ENCODE assay signal across 2 cellular contexts in genomic region chr19:43694553-43694952, GRCh38.
TF ChIP-seq lines count a peak whose summit lies in the region.

No MANE protein-coding gene starts in this region.

TF ChIP-seq in A549, 52 proteins besides CTCF, POLR2A, EP300 and RAD21:
- TF ChIP-seq FOXS1 (CRISPR knock-in tag; IDR thresholded peaks at IDR 0.05) (no peak), REST (IDR thresholded peaks at IDR 0.05) (no peak), MAX (IDR thresholded peaks at IDR 0.05) (no peak), CBX8 (IDR thresholded peaks at IDR 0.05) (no peak), FOSB (CRISPR knock-in tag; IDR thresholded peaks at IDR 0.05) (no peak)

TF ChIP-seq in H1, 55 proteins besides CTCF, POLR2A, EP300 and RAD21:
- TF ChIP-seq BACH1 (IDR thresholded peaks at IDR 0.05; ENCODE audit: low read length) (no peak), CTBP2 (IDR thresholded peaks at IDR 0.05; ENCODE audit: borderline replicate concordance, insufficient read depth, insufficient read length, low read length) (no peak), SIX5 (IDR thresholded peaks at IDR 0.05; ENCODE audit: low read depth, low read length) (no peak), CHD7 (IDR thresholded peaks at IDR 0.05; ENCODE audit: insufficient replicate concordance, low read length) (no peak), SP2 (IDR thresholded peaks at IDR 0.05; ENCODE audit: low read length) (no peak), TBP (IDR thresholded peaks at IDR 0.05; ENCODE audit: low read depth, low read length) (no peak), BCL11A (IDR thresholded peaks at IDR 0.05; ENCODE audit: low read depth in 2 of 2, low read length in 2 of 2) (no peak)
